Comparison of ENCODE assay signal across 33 cellular contexts in genomic region chr5:14041528-14042184, GRCh38.
A peak's percentile ranks its signal among the peaks of the same experiment; 100 is the strongest.
DNase-seq lines count a peak whose midpoint lies in the region; ATAC-seq and TF ChIP-seq lines count a peak whose summit lies in the region.
"Had no signal": no experiment of that assay in that cellular context is flagged by ENCODE, and none has a peak within 500 bp of the region (broad histone marks: within the 10 kb centered on the region; RNA-seq: fewer than 3 reads in every experiment).

No MANE protein-coding gene starts in this region.

- no peaks in the 10 kb centered on the region for H3K27me3 ChIP-seq in right atrium auricular region
- H3K27me3 ChIP-seq in skeletal muscle tissue (ENCODE audit: control insufficient read depth in 3 of 3, insufficient read depth in 3 of 3, low read length in 3 of 3), result no peaks in the 10 kb centered on the region
- H3K27me3 ChIP-seq: breast epithelium, gastroesophageal sphincter, right lobe of liver, thyroid gland, vagina had no signal

- H3K36me3 ChIP-seq in right atrium auricular region, result no peaks in the 10 kb centered on the region
- H3K36me3 ChIP-seq in skeletal muscle tissue (ENCODE audit: control insufficient read depth in 3 of 3, insufficient read depth in 3 of 3, low read length in 3 of 3), result no peaks in the 10 kb centered on the region
- H3K36me3 ChIP-seq: breast epithelium, gastroesophageal sphincter, right lobe of liver, thyroid gland, vagina had no signal

- TF ChIP-seq CTCF in right atrium auricular region (IDR thresholded peaks at IDR 0.05) (no peak), NB4 (IDR thresholded peaks at IDR 0.05; ENCODE audit: low read depth, low read length) (no peak), epithelial cell of esophagus (IDR thresholded peaks at IDR 0.05; ENCODE audit: insufficient read depth, low read depth, low read length, missing control alignments) (no peak)

- peak; percentile 34 for ATAC-seq in left ventricle myocardium superior
- no peak for ATAC-seq in HG03159 (IDR thresholded peaks at IDR 0.05; ENCODE audit: unreplicated experiment)
- no peak for ATAC-seq in GM19397 (IDR thresholded peaks at IDR 0.05; ENCODE audit: unreplicated experiment)
- ATAC-seq: A549; activated CD4-positive, alpha-beta T cell treated with anti-CD3 and anti-CD28 coated beads for 36 hours; activated CD8-positive, alpha-beta T cell treated with anti-CD3 and anti-CD28 coated beads, Interleukin-2, amount 10 ng/mL, durations not matched to agents 7 days and 5 days; activated T-helper 17 cell treated with anti-CD3 and anti-CD28 coated beads, Interleukin-2, amount 50 U/mL, for 72 hours; CD8-positive, alpha-beta T cell; gastroesophageal sphincter; PC-3; right lobe of liver had no signal

- no peak overlapping the region for H3K4me3 ChIP-seq in right atrium auricular region
- no peak overlapping the region for H3K4me3 ChIP-seq in NB4 (ENCODE audit: low read depth, low read length)
- H3K4me3 ChIP-seq in epithelial cell of esophagus (ENCODE audit: low read length), result no peak overlapping the region
- H3K4me3 ChIP-seq in skeletal muscle tissue (ENCODE audit: low read length in 3 of 3), result peak overlapping the region; percentile 11 to 41 (median 19)
- H3K4me3 ChIP-seq: A549, breast epithelium, gastroesophageal sphincter, right lobe of liver, thyroid gland, vagina had no signal

- H3K9me3 ChIP-seq in right atrium auricular region, result no peaks in the 10 kb centered on the region
- H3K9me3 ChIP-seq in skeletal muscle tissue (ENCODE audit: control insufficient read depth in 3 of 3, low read length in 3 of 3), result no peaks in the 10 kb centered on the region
- H3K9me3 ChIP-seq: A549, breast epithelium, gastroesophageal sphincter, right lobe of liver, thyroid gland, vagina had no signal

- H3K4me1 ChIP-seq in right atrium auricular region (peaks cover 0 to 17% of the 10 kb centered on the region in 2 donors), skeletal muscle tissue (ENCODE audit: control insufficient read depth in 3 of 3, insufficient read depth in 3 of 3, low read length in 3 of 3) (peaks cover 13 to 46% (median 43%) of the 10 kb centered on the region in 3 donors)

- H3K9ac ChIP-seq in skeletal muscle tissue (ENCODE audit: low read depth in 1 of 3, low read length in 3 of 3), result peak overlapping the region in 2 of 3 donors; percentile 7 to 35

- intact Hi-C loops in left ventricle myocardium superior (cut with micrococcal nuclease), result no loop called here

- TF ChIP-seq POLR2A in NB4 (IDR thresholded peaks at IDR 0.05; ENCODE audit: extremely low read depth, insufficient read length), result no peak

- H3K27ac ChIP-seq in right atrium auricular region (no peak overlapping the region), skeletal muscle tissue (ENCODE audit: low read depth, low read length) (peak overlapping the region; percentile 59)
- H3K27ac ChIP-seq: breast epithelium, gastroesophageal sphincter, right lobe of liver, thyroid gland, vagina, VCaP had no signal

- DNase-seq in left ventricle myocardium superior (no peak), right atrium auricular region (ENCODE audit: low spot score) (no peak), NB4 (ENCODE audit: low read depth) (peak; percentile 22), epithelial cell of esophagus (ENCODE audit: low read depth) (peak; percentile 38)
- no peak for DNase-seq in activated T-cell treated with anti-CD3 and anti-CD28 coated beads, Interleukin-2, amount 50 U/mL, for 48 hours
- DNase-seq: activated CD4-positive, alpha-beta T cell treated with anti-CD3 and anti-CD28 coated beads for 36 hours; activated CD8-positive, alpha-beta T cell treated with anti-CD3 and anti-CD28 coated beads, Interleukin-2, amount 10 ng/mL, durations not matched to agents 7 days and 5 days; CD8-positive, alpha-beta T cell; DMS 273 treated with DMSO at 0.1 percent for 48 hours; EL; H9; hypothalamus; mesendoderm; NCI-H1105 treated with DMSO at 0.1 percent for 48 hours; NCI-H1930; NCI-H510A treated with DMSO at 0.1 percent for 48 hours; PC-3; posterior cingulate gyrus; right lobe of liver; SHP77; stimulated activated CD4-positive, alpha-beta T cell treated with anti-CD3 and anti-CD28 coated beads, Interleukin-12 subunit alpha, Interleukin-12 subunit beta, amount 100 ng/mL, for 4 hours; stimulated activated CD4-positive, alpha-beta T cell treated with anti-CD3 and anti-CD28 coated beads, Interleukin-4, amount 100 ng/mL, for 1 hour; T-helper 9 cell; thyroid gland had no signal

Comparison
In these comparisons a context has a peak if more than half of its experiments do, and no peak if none do; other contexts are left out.
1. DNase-seq: peak in NB4 (single experiment) and epithelial cell of esophagus (single experiment); none in left ventricle myocardium superior (single experiment), right atrium auricular region (single experiment) and activated T-cell treated with anti-CD3 and anti-CD28 coated beads, Interleukin-2, amount 50 U/mL, for 48 hours (0 of 2).
2. H3K4me3 ChIP-seq: peak in skeletal muscle tissue (3 of 3); none in right atrium auricular region (0 of 2), NB4 (single experiment) and epithelial cell of esophagus (single experiment).